26 cellular contexts compared by ENCODE assay signal in genomic region chr9:126030716-126031115, GRCh38.
A peak's percentile ranks its signal among the peaks of the same experiment; 100 is the strongest.
DNase-seq lines count a peak whose midpoint lies in the region; ATAC-seq, FAIRE-seq and TF ChIP-seq lines count a peak whose summit lies in the region.
"Had no signal": no experiment of that assay in that cellular context is flagged by ENCODE, and none has a peak within 500 bp of the region (broad histone marks: within the 10 kb centered on the region; RNA-seq: fewer than 3 reads in every experiment).

No MANE protein-coding gene starts in this region.

- no peaks in the 10 kb centered on the region for H3K4me1 ChIP-seq in left ventricle myocardium inferior
- no peaks in the 10 kb centered on the region for H3K4me1 ChIP-seq in kidney (ENCODE audit: control insufficient read depth in 1 of 2, insufficient read depth in 1 of 2, low read depth in 1 of 2, low read length in 2 of 2)
- H3K4me1 ChIP-seq: A549, BE2C, HAP-1 had no signal

- no peak overlapping the region for H3K9ac ChIP-seq in kidney (ENCODE audit: low read length in 2 of 2)
- H3K9ac ChIP-seq: BLaER1 treated with 17β-estradiol and CSF1 and Interleukin-3, amounts not matched to agents 10 nM and 100 nM; GM23248 had no signal

- H3K27ac Mint-ChIP-seq in T-helper 17 cell = peak overlapping the region; percentile 27
- no peak overlapping the region for H3K27ac Mint-ChIP-seq in natural killer cell treated with Interleukin-12 subunit alpha and Interleukin-12 subunit beta and Interleukin-15 and Interleukin-18, amount 100 ng/mL, for 72 hours
- H3K27ac Mint-ChIP-seq: CD14-positive monocyte; CD4-positive, alpha-beta T cell; CD8-positive, alpha-beta memory T cell had no signal

- intact Hi-C loops in cardiac septum (cut with DNase I) = no loop called here
- intact Hi-C loops in left ventricle myocardium inferior (cut with micrococcal nuclease) = no loop called here
- intact Hi-C loops in kidney (cut with DNase I) = no loop called here

- peaks cover 29% of the 10 kb centered on the region for H3K27me3 Mint-ChIP-seq in T-helper 17 cell
- peaks cover 10 to 14% of the 10 kb centered on the region in 2 donors for H3K27me3 Mint-ChIP-seq in natural killer cell treated with Interleukin-12 subunit alpha and Interleukin-12 subunit beta and Interleukin-15 and Interleukin-18, amount 100 ng/mL, for 72 hours

- H3K4me3 Mint-ChIP-seq in T-helper 17 cell = no peak overlapping the region
- no peak overlapping the region for H3K4me3 Mint-ChIP-seq in natural killer cell treated with Interleukin-12 subunit alpha and Interleukin-12 subunit beta and Interleukin-15 and Interleukin-18, amount 100 ng/mL, for 72 hours
- H3K4me3 Mint-ChIP-seq: CD14-positive monocyte; CD4-positive, alpha-beta T cell; CD8-positive, alpha-beta memory T cell had no signal

- no peaks in the 10 kb centered on the region for H3K4me1 Mint-ChIP-seq in T-helper 17 cell
- H3K4me1 Mint-ChIP-seq in natural killer cell treated with Interleukin-12 subunit alpha and Interleukin-12 subunit beta and Interleukin-15 and Interleukin-18, amount 100 ng/mL, for 72 hours (ENCODE audit: low read depth in 2 of 2) = no peaks in the 10 kb centered on the region

- H3K27me3 ChIP-seq in left ventricle myocardium inferior (ENCODE audit: low read depth) = peaks cover 81% of the 10 kb centered on the region
- H3K27me3 ChIP-seq: BE2C; BLaER1 treated with 17β-estradiol and CSF1 and Interleukin-3, amounts not matched to agents 10 nM and 100 nM had no signal

- TF ChIP-seq CTCF in left ventricle myocardium inferior (IDR thresholded peaks at IDR 0.05; ENCODE audit: borderline replicate concordance) (no peak), kidney (IDR thresholded peaks at IDR 0.05; ENCODE audit: borderline replicate concordance, extremely low read depth, insufficient read depth) (no peak)

- H3K4me3 ChIP-seq in left ventricle myocardium inferior (no peak overlapping the region), kidney (ENCODE audit: low read length in 2 of 2) (no peak overlapping the region)
- H3K4me3 ChIP-seq: A549; BLaER1 treated with 17β-estradiol and CSF1 and Interleukin-3, amounts not matched to agents 10 nM and 100 nM; GM23248; HAP-1 had no signal

- no peak overlapping the region for H3K27ac ChIP-seq in left ventricle myocardium inferior (replicated peaks)
- H3K27ac ChIP-seq in kidney (ENCODE audit: low read depth in 2 of 2, low read length in 2 of 2) = no peak overlapping the region
- H3K27ac ChIP-seq: A549; BLaER1 treated with 17β-estradiol and CSF1 and Interleukin-3, amounts not matched to agents 10 nM and 100 nM; GM23248 had no signal

- no peak for FAIRE-seq in kidney (lab: Jason Lieb, UNC)
- FAIRE-seq: A549, D721Med, GM12891, GM19239, H54 had no signal

- H3K9me3 Mint-ChIP-seq in natural killer cell treated with Interleukin-12 subunit alpha and Interleukin-12 subunit beta and Interleukin-15 and Interleukin-18, amount 100 ng/mL, for 72 hours = no peaks in the 10 kb centered on the region
- H3K9me3 Mint-ChIP-seq: CD4-positive, alpha-beta T cell; CD8-positive, alpha-beta memory T cell had no signal

- peak; percentile 66 for DNase-seq in cardiac septum (ENCODE audit: low spot score)
- DNase-seq in left ventricle myocardium inferior = no peak
- DNase-seq in T-helper 17 cell = no peak
- peak; percentile 60 for DNase-seq in kidney
- no peak for DNase-seq in NOMO-1 treated with dmso at 0.1 percent for 144 hours (lab: John Stamatoyannopoulos, UW; ENCODE audit: unreplicated experiment)
- DNase-seq in GF-D8 (lab: John Stamatoyannopoulos, UW) = no peak
- no peak for DNase-seq in natural killer cell treated with Interleukin-12 subunit alpha and Interleukin-12 subunit beta and Interleukin-15 and Interleukin-18, amount 100 ng/mL, for 72 hours (ENCODE audit: low spot score)
- DNase-seq: 8988T; ACHN; AML-193; BE2C; CD4-positive, alpha-beta T cell; CD8-positive, alpha-beta memory T cell; DMS 273 treated with DMSO at 0.1 percent for 48 hours; DMS79; EL; GDM1; GM23248 had no signal

- no peak for ATAC-seq in T-helper 17 cell
- no peak for ATAC-seq in natural killer cell treated with Interleukin-12 subunit alpha and Interleukin-12 subunit beta and Interleukin-15 and Interleukin-18, amount 100 ng/mL, for 72 hours

- H3K36me3 ChIP-seq in left ventricle myocardium inferior = no peaks in the 10 kb centered on the region
- no peaks in the 10 kb centered on the region for H3K36me3 ChIP-seq in kidney (ENCODE audit: control insufficient read depth in 1 of 2, insufficient read depth in 2 of 2, low read length in 2 of 2)
- H3K36me3 ChIP-seq: BE2C; BLaER1 treated with 17β-estradiol and CSF1 and Interleukin-3, amounts not matched to agents 10 nM and 100 nM; HAP-1 had no signal

- no peaks in the 10 kb centered on the region for H3K9me3 ChIP-seq in left ventricle myocardium inferior (replicated peaks)
- H3K9me3 ChIP-seq in T-helper 17 cell (ENCODE audit: control insufficient read depth, low read length, poor library complexity, severe bottlenecking) = no peaks in the 10 kb centered on the region
- no peaks in the 10 kb centered on the region for H3K9me3 ChIP-seq in kidney (ENCODE audit: control insufficient read depth in 1 of 2, low read length in 2 of 2)
- H3K9me3 ChIP-seq: A549, BE2C, HAP-1 had no signal

- H3K36me3 Mint-ChIP-seq in T-helper 17 cell (ENCODE audit: low read depth) = no peaks in the 10 kb centered on the region
- H3K36me3 Mint-ChIP-seq in natural killer cell treated with Interleukin-12 subunit alpha and Interleukin-12 subunit beta and Interleukin-15 and Interleukin-18, amount 100 ng/mL, for 72 hours = no peaks in the 10 kb centered on the region
- H3K36me3 Mint-ChIP-seq: CD14-positive monocyte had no signal

Comparison
In these comparisons a context has a peak if more than half of its experiments do, and no peak if none do; other contexts are left out.
1. DNase-seq: peak in cardiac septum (single experiment) and kidney (single experiment); none in left ventricle myocardium inferior (single experiment), T-helper 17 cell (0 of 3), NOMO-1 treated with dmso at 0.1 percent for 144 hours (single experiment), GF-D8 (single experiment) and natural killer cell treated with Interleukin-12 subunit alpha and Interleukin-12 subunit beta and Interleukin-15 and Interleukin-18, amount 100 ng/mL, for 72 hours (single experiment).